8 cellular contexts compared by ENCODE assay signal in genomic region chr1:192512426-192513125, GRCh38.
A peak's percentile ranks its signal among the peaks of the same experiment; 100 is the strongest.
DNase-seq lines count a peak whose midpoint lies in the region; ATAC-seq and TF ChIP-seq lines count a peak whose summit lies in the region.

No MANE protein-coding gene starts in this region.

- H3K27me3 ChIP-seq in left ventricle myocardium inferior (ENCODE audit: low read depth) (no peaks in the 10 kb centered on the region), upper lobe of right lung (no peaks in the 10 kb centered on the region)

- H3K27ac ChIP-seq in left ventricle myocardium inferior (replicated peaks) (no peak overlapping the region), upper lobe of right lung (no peak overlapping the region)

- DNase-seq in Right ventricle myocardium inferior (ENCODE audit: missing footprints) (no peak), left ventricle myocardium inferior (no peak), NB4 (ENCODE audit: low read depth) (peak; percentile 13), left colon (peak; percentile 16 to 26), upper lobe of right lung (no peak), NK-92 (lab: John Stamatoyannopoulos, UW; ENCODE audit: unreplicated experiment) (no peak), amniotic stem cell (lab: John Stamatoyannopoulos, UW) (no peak)

- intact Hi-C loops in Right ventricle myocardium inferior (cut with DNase I) (no loop called here), left ventricle myocardium inferior (cut with micrococcal nuclease) (no loop called here), left colon (cut with DNase I, micrococcal nuclease) (no loop called here), upper lobe of right lung (cut with DNase I) (no loop called here)

- peak; percentile 65 for ATAC-seq in Right ventricle myocardium inferior
- no peak for ATAC-seq in left colon
- ATAC-seq in upper lobe of right lung, result peak; percentile 83
- ATAC-seq in GM21526 (IDR thresholded peaks at IDR 0.05; ENCODE audit: low FRiP score, unreplicated experiment), result no peak

- no peak for TF ChIP-seq POLR2A in NB4 (IDR thresholded peaks at IDR 0.05; ENCODE audit: extremely low read depth, insufficient read length)

- TF ChIP-seq CTCF in left ventricle myocardium inferior (IDR thresholded peaks at IDR 0.05; ENCODE audit: borderline replicate concordance) (no peak), NB4 (IDR thresholded peaks at IDR 0.05; ENCODE audit: low read depth, low read length) (no peak), upper lobe of right lung (IDR thresholded peaks at IDR 0.05) (no peak)

- no peak overlapping the region for H3K4me3 ChIP-seq in left ventricle myocardium inferior
- no peak overlapping the region for H3K4me3 ChIP-seq in NB4 (ENCODE audit: low read depth, low read length)
- H3K4me3 ChIP-seq in upper lobe of right lung, result no peak overlapping the region

- no peaks in the 10 kb centered on the region for H3K36me3 ChIP-seq in left ventricle myocardium inferior
- no peaks in the 10 kb centered on the region for H3K36me3 ChIP-seq in upper lobe of right lung

- H3K4me1 ChIP-seq in left ventricle myocardium inferior (no peaks in the 10 kb centered on the region), upper lobe of right lung (no peaks in the 10 kb centered on the region)

- H3K9me3 ChIP-seq in left ventricle myocardium inferior (replicated peaks) (no peaks in the 10 kb centered on the region), upper lobe of right lung (no peaks in the 10 kb centered on the region)

Comparison
In these comparisons a context has a peak if more than half of its experiments do, and no peak if none do; other contexts are left out.
1. ATAC-seq: peak in Right ventricle myocardium inferior (single experiment) and upper lobe of right lung (single experiment); none in left colon (single experiment) and GM21526 (single experiment).
2. DNase-seq: peak in NB4 (single experiment) and left colon (2 of 2); none in Right ventricle myocardium inferior (single experiment), left ventricle myocardium inferior (single experiment), upper lobe of right lung (single experiment), NK-92 (single experiment) and amniotic stem cell (single experiment).